In genomic region chr16:75097941-75098897, GRCh38 we compare ENCODE assay signal across 10 cellular contexts. TPM values are rescaled to one million over a fixed set of nuclear protein-coding genes. Genes with fewer than 3 reads are reported as not detected.
DNase-seq lines count a peak whose midpoint lies in the region; ATAC-seq and TF ChIP-seq lines count a peak whose summit lies in the region.
"Had no signal": no experiment of that assay in that cellular context is flagged by ENCODE, and none has a peak within 500 bp of the region (broad histone marks: within the 10 kb centered on the region; RNA-seq: fewer than 3 reads in every experiment).

No MANE protein-coding gene starts in this region.

- peak; percentile 54 for ATAC-seq in GM21576 (IDR thresholded peaks at IDR 0.05; ENCODE audit: unreplicated experiment)

- TF ChIP-seq POLR2A in prostate gland (IDR thresholded peaks at IDR 0.05) = no peak

- BruUV-seq in OCI-LY7 (replicated peaks; lab: Mats Ljungman, UMichigan) = no TSS peak

- POLR2A ChIA-PET in OCI-LY7 (lab: Charles Lee) = interaction anchor here (0.9 to 2.0 kb wide), 3 partner anchors 10 to 13 kb away, joined by 3 to 6 read pairs (median 5); no protein-coding TSS in a partner anchor

- no peak overlapping the region for H2AFZ ChIP-seq in OCI-LY7 (ENCODE audit: low read length)

- CTCF ChIA-PET in OCI-LY7 (lab: Charles Lee; ENCODE audit: unreplicated experiment) = no interaction called here

- H3K27me3 ChIP-seq in prostate gland (replicated peaks; ENCODE audit: insufficient read depth) = no peaks in the 10 kb centered on the region

- H3K27ac ChIP-seq in VCaP (peak overlapping the region; percentile 88; the same call in 1 of the 2 replicates), prostate gland (no peak overlapping the region), OCI-LY7 (ENCODE audit: low read depth, low read length, poor library complexity, severe bottlenecking) (no peak overlapping the region)
- H3K27ac ChIP-seq: thoracic aorta had no signal

- 63% methylated on average over 15 of the region's 15 CpGs for WGBS in prostate gland

- no peaks in the 10 kb centered on the region for H3K79me2 ChIP-seq in OCI-LY7 (ENCODE audit: insufficient read depth, low read depth, low read length)

- no peaks in the 10 kb centered on the region for H4K20me1 ChIP-seq in OCI-LY7 (ENCODE audit: insufficient read depth, low read length)

- peak; percentile 83 for DNase-seq in central memory CD4-positive, alpha-beta T cell
- peak; percentile 57 to 74 for DNase-seq in stimulated activated CD4-positive, alpha-beta T cell treated with anti-CD3 and anti-CD28 coated beads, Interleukin-4, amount 100 ng/mL, for 4 hours
- DNase-seq in NCI-H446 treated with DMSO at 0.1 percent for 48 hours (lab: John Stamatoyannopoulos, UW) = no peak
- DNase-seq in GM03348 (ENCODE audit: low spot score) = no peak
- DNase-seq in prostate gland (ENCODE audit: low spot score) = no peak
- DNase-seq in OCI-LY7 (ENCODE audit: low spot score) = no peak

- no peak overlapping the region for H3K4me2 ChIP-seq in OCI-LY7 (ENCODE audit: low read length)

- H3K9me2 ChIP-seq in OCI-LY7 (ENCODE audit: insufficient read depth, low read length) = no peaks in the 10 kb centered on the region

- TF ChIP-seq CTCF in VCaP (conservative IDR thresholded peaks at IDR 0.05) (no peak), prostate gland (IDR thresholded peaks at IDR 0.05) (peak in 1 of 4 experiments; percentile 10), OCI-LY7 (conservative IDR thresholded peaks at IDR 0.05; ENCODE audit: low read length) (no peak)

- peaks cover 15% of the 10 kb centered on the region for H3K4me1 ChIP-seq in prostate gland (replicated peaks)
- H3K4me1 ChIP-seq in OCI-LY7 (ENCODE audit: insufficient read depth, low read length, poor library complexity, severe bottlenecking) = peaks cover 24% of the 10 kb centered on the region

- H3K4me3 ChIP-seq in prostate gland = no peak overlapping the region
- H3K4me3 ChIP-seq in OCI-LY7 (ENCODE audit: low read depth, low read length, poor library complexity, severe bottlenecking) = no peak overlapping the region
- H3K4me3 ChIP-seq: thoracic aorta had no signal

- H3K36me3 ChIP-seq in prostate gland = no peaks in the 10 kb centered on the region
- H3K36me3 ChIP-seq in OCI-LY7 (ENCODE audit: insufficient read depth, low read length) = no peaks in the 10 kb centered on the region
- H3K36me3 ChIP-seq: thoracic aorta had no signal

- intact Hi-C loops in prostate gland (cut with DNase I) (no loop called here), OCI-LY7 (cut with micrococcal nuclease; ENCODE audit: unreplicated experiment) (no loop called here)

- H3K9me3 ChIP-seq in prostate gland (no peaks in the 10 kb centered on the region), OCI-LY7 (ENCODE audit: low read length) (no peaks in the 10 kb centered on the region)
- H3K9me3 ChIP-seq: thoracic aorta had no signal

RNA-seq across cellular contexts. Expression of gene LDHD, which starts 18.4 kb away (rescaled TPM):
- 10 to 100 TPM; 26.6 to 55.3 TPM for total RNA-seq in prostate gland
- total RNA-seq in OCI-LY7 (2014; rRNA removed; shearing (Covaris generic)) = 0.09 and 0.67 TPM in 2 replicates
- total RNA-seq in OCI-LY7 (2022) = 0.48 and 0.83 TPM in 2 replicates
- total RNA-seq: endothelial cell of umbilical vein had no signal

RNA-seq across cellular contexts. Expression of gene ZFP1, which starts 50.1 kb away (rescaled TPM):
- total RNA-seq in prostate gland = 10 to 100 TPM in 1 of 2 donors, 1 to 10 TPM in 1; 9.8 to 10.3 TPM
- total RNA-seq in OCI-LY7 (2014; rRNA removed; shearing (Covaris generic)) = 17.3 and 25.0 TPM in 2 replicates
- 23.0 and 23.9 TPM in 2 replicates for total RNA-seq in OCI-LY7 (2022)

Comparison
In these comparisons a context has a peak if more than half of its experiments do, and no peak if none do; other contexts are left out.
1. DNase-seq: peak in central memory CD4-positive, alpha-beta T cell (single experiment) and stimulated activated CD4-positive, alpha-beta T cell treated with anti-CD3 and anti-CD28 coated beads, Interleukin-4, amount 100 ng/mL, for 4 hours (2 of 2); none in NCI-H446 treated with DMSO at 0.1 percent for 48 hours (single experiment), GM03348 (single experiment), prostate gland (single experiment) and OCI-LY7 (single experiment).
2. RNA of gene LDHD, which starts 18.4 kb away (total RNA-seq): 26.6 to 55.3 TPM in prostate gland; 0.09 to 0.83 TPM in OCI-LY7; every median in the first group is over 10 times any median in the second.